15 cellular contexts compared by ENCODE assay signal in the genomic region with DNA sequence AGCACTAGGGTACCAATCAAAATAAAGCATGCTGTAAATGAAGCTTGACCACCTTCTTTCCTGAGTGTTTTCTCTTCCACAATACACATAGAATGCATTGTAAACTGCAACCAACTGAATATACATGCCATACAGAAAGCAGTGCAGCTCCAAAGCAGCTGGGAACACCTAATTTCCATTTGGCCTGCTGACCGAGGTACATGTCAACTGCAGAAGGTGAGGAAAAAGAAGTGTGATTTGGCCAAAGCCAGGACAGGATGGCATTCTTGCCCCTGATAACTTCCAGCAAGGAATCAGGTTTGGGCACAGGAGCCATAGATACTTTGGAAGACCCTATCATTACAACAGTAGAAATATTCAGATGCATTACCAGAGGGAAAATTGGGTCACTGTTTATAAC.
"Had no signal": no experiment of that assay in that cellular context is flagged by ENCODE, and none has a peak within 500 bp of the region (broad histone marks: within the 10 kb centered on the region; RNA-seq: fewer than 3 reads in every experiment).

No MANE protein-coding gene starts in this region.

- H3K4me3 ChIP-seq: coronary artery, dorsolateral prefrontal cortex, esophagus muscularis mucosa, gastroesophageal sphincter, heart right ventricle, left lung, lower lobe of right lung, mucosa of descending colon had no signal

- ATAC-seq: foreskin keratinocyte, gastroesophageal sphincter, heart right ventricle, left lung, lower lobe of right lung, mucosa of descending colon had no signal

- H3K4me1 ChIP-seq: esophagus muscularis mucosa, foreskin keratinocyte, gastroesophageal sphincter, heart right ventricle, left lung, lower lobe of right lung had no signal

- H3K27me3 ChIP-seq: dorsolateral prefrontal cortex, esophagus muscularis mucosa, foreskin keratinocyte, gastroesophageal sphincter, heart right ventricle, left lung had no signal

- DNase-seq: dermis blood vessel endothelial cell; dorsolateral prefrontal cortex; effector CD4-positive, alpha-beta T cell; effector memory CD4-positive, alpha-beta T cell; foreskin keratinocyte; heart right ventricle; hippocampal formation; left cardiac atrium; left lung; lower lobe of right lung; mesenchymal stem cell; mucosa of descending colon had no signal

- H3K27ac ChIP-seq: coronary artery, esophagus muscularis mucosa, foreskin keratinocyte, gastroesophageal sphincter, heart right ventricle, left lung, lower lobe of right lung had no signal

- H3K36me3 ChIP-seq: esophagus muscularis mucosa, gastroesophageal sphincter, heart right ventricle, left lung, lower lobe of right lung had no signal

- H3K9me3 ChIP-seq: esophagus muscularis mucosa, gastroesophageal sphincter, heart right ventricle, left lung, lower lobe of right lung, mucosa of descending colon had no signal
